1 cellular context compared by ENCODE assay signal in genomic region chr9:6006968-6007769, GRCh38.
A peak's percentile ranks its signal among the peaks of the same experiment; 100 is the strongest.
TF ChIP-seq lines count a peak whose summit lies in the region.

No MANE protein-coding gene starts in this region.

TF ChIP-seq in K562, 482 proteins besides CTCF, POLR2A, EP300 and RAD21 (continued from another document and continues in another):
- TF ChIP-seq EP400 (IDR thresholded peaks at IDR 0.05): peak; percentile 18; the same call in 1 of the 2 replicates
- 0 out of 2 replicates have a peak, but pooled peaks have one; percentile 71 for TF ChIP-seq FOXP1 (CRISPR knock-in tag; IDR thresholded peaks at IDR 0.05)
- no peak for TF ChIP-seq ZKSCAN1 (IDR thresholded peaks at IDR 0.05; ENCODE audit: low read depth, low read length)
- TF ChIP-seq ZBED1 (IDR thresholded peaks at IDR 0.05): no peak
- TF ChIP-seq, protein P1, sequence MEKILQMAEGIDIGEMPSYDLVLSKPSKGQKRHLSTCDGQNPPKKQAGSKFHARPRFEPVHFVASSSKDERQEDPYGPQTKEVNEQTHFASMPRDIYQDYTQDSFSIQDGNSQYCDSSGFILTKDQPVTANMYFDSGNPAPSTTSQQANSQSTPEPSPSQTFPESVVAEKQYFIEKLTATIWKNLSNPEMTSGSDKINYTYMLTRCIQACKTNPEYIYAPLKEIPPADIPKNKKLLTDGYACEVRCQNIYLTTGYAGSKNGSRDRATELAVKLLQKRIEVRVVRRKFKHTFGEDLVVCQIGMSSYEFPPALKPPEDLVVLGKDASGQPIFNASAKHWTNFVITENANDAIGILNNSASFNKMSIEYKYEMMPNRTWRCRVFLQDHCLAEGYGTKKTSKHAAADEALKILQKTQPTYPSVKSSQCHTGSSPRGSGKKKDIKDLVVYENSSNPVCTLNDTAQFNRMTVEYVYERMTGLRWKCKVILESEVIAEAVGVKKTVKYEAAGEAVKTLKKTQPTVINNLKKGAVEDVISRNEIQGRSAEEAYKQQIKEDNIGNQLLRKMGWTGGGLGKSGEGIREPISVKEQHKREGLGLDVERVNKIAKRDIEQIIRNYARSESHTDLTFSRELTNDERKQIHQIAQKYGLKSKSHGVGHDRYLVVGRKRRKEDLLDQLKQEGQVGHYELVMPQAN (IDR thresholded peaks at IDR 0.05; ENCODE audit: borderline replicate concordance): peak; percentile 85
- TF ChIP-seq CBX3 (IDR thresholded peaks at IDR 0.05; ENCODE audit: borderline replicate concordance in 1 of 2, low read length in 2 of 2): no peak
- no peak for TF ChIP-seq ZNF311 (CRISPR knock-in tag; IDR thresholded peaks at IDR 0.05)
- TF ChIP-seq MAFK (IDR thresholded peaks at IDR 0.05; ENCODE audit: low read length): no peak
- no peak for TF ChIP-seq MED1 (CRISPR knock-in tag; IDR thresholded peaks at IDR 0.05; ENCODE audit: borderline replicate concordance)
- TF ChIP-seq HNRNPL (IDR thresholded peaks at IDR 0.05; ENCODE audit: low read depth, low read length): no peak
- TF ChIP-seq CBFB (CRISPR knock-in tag; IDR thresholded peaks at IDR 0.05): no peak
- TF ChIP-seq ZNF23 (CRISPR knock-in tag; IDR thresholded peaks at IDR 0.05): no peak
- 0 out of 2 replicates have a peak, but pooled peaks have one; percentile 29 for TF ChIP-seq ZNF316 (IDR thresholded peaks at IDR 0.05)
- 0 out of 2 replicates have a peak, but pooled peaks have one; percentile 6 for TF ChIP-seq SP1 (CRISPR knock-in tag; IDR thresholded peaks at IDR 0.05)
- TF ChIP-seq, protein P2, sequence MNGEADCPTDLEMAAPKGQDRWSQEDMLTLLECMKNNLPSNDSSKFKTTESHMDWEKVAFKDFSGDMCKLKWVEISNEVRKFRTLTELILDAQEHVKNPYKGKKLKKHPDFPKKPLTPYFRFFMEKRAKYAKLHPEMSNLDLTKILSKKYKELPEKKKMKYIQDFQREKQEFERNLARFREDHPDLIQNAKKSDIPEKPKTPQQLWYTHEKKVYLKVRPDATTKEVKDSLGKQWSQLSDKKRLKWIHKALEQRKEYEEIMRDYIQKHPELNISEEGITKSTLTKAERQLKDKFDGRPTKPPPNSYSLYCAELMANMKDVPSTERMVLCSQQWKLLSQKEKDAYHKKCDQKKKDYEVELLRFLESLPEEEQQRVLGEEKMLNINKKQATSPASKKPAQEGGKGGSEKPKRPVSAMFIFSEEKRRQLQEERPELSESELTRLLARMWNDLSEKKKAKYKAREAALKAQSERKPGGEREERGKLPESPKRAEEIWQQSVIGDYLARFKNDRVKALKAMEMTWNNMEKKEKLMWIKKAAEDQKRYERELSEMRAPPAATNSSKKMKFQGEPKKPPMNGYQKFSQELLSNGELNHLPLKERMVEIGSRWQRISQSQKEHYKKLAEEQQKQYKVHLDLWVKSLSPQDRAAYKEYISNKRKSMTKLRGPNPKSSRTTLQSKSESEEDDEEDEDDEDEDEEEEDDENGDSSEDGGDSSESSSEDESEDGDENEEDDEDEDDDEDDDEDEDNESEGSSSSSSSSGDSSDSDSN (IDR thresholded peaks at IDR 0.05; ENCODE audit: borderline replicate concordance in 1 of 2, low read depth in 2 of 2, low read length in 2 of 2): 0 out of 4 replicates have a peak, but pooled peaks of 1 of the 2 experiments have one; percentile 35
- no peak for TF ChIP-seq LEF1 (IDR thresholded peaks at IDR 0.05)
- no peak for TF ChIP-seq DIDO1 (tag; IDR thresholded peaks at IDR 0.05; ENCODE audit: low read depth)
- no peak for TF ChIP-seq BACH1 (tag; IDR thresholded peaks at IDR 0.05)
- TF ChIP-seq USF1 (CRISPR knock-in tag; IDR thresholded peaks at IDR 0.05): peak; percentile 44
- peak; percentile 22; the same call in 1 of the 2 replicates for TF ChIP-seq ZBTB7A (IDR thresholded peaks at IDR 0.05; ENCODE audit: borderline replicate concordance, control insufficient read depth, low read depth, low read length)
- no peak for TF ChIP-seq RBM39 (optimal IDR thresholded peaks at IDR 0.05; ENCODE audit: low read depth, low read length)
- TF ChIP-seq, protein P3, sequence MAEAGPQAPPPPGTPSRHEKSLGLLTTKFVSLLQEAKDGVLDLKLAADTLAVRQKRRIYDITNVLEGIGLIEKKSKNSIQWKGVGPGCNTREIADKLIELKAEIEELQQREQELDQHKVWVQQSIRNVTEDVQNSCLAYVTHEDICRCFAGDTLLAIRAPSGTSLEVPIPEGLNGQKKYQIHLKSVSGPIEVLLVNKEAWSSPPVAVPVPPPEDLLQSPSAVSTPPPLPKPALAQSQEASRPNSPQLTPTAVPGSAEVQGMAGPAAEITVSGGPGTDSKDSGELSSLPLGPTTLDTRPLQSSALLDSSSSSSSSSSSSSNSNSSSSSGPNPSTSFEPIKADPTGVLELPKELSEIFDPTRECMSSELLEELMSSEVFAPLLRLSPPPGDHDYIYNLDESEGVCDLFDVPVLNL (CRISPR knock-in tag; IDR thresholded peaks at IDR 0.05; ENCODE audit: low read depth): no peak
- no peak for TF ChIP-seq AFF4 (CRISPR knock-in tag; IDR thresholded peaks at IDR 0.05)
- no peak for TF ChIP-seq TBL1XR1 (IDR thresholded peaks at IDR 0.05; ENCODE audit: low read length in 2 of 2)
- TF ChIP-seq PRMT5 (CRISPR knock-in tag; IDR thresholded peaks at IDR 0.05): no peak
- TF ChIP-seq KLF1 (tag; IDR thresholded peaks at IDR 0.05): peak; percentile 47; the same call in 1 of the 2 replicates
- TF ChIP-seq ZC3H4 (CRISPR knock-in tag; IDR thresholded peaks at IDR 0.05; ENCODE audit: borderline replicate concordance): no peak
- no peak for TF ChIP-seq KLF6 (CRISPR knock-in tag; IDR thresholded peaks at IDR 0.05; ENCODE audit: borderline replicate concordance)
- TF ChIP-seq MXI1 (IDR thresholded peaks at IDR 0.05; ENCODE audit: low read depth, low read length): no peak; the same call in none of the 2 replicates
- no peak for TF ChIP-seq SUPT5H (IDR thresholded peaks at IDR 0.05)
- no peak for TF ChIP-seq ARID3A (IDR thresholded peaks at IDR 0.05; ENCODE audit: borderline replicate concordance, low read depth, low read length)
- no peak for TF ChIP-seq ZNF282 (CRISPR knock-in tag; IDR thresholded peaks at IDR 0.05)
- TF ChIP-seq ZNF165 (CRISPR knock-in tag; IDR thresholded peaks at IDR 0.05; ENCODE audit: borderline replicate concordance): no peak
- no peak for TF ChIP-seq ZNF347 (CRISPR knock-in tag; IDR thresholded peaks at IDR 0.05; ENCODE audit: low read depth)
- TF ChIP-seq SMARCB1 (IDR thresholded peaks at IDR 0.05; ENCODE audit: insufficient read length, low read depth): no peak
- TF ChIP-seq SPI1 (IDR thresholded peaks at IDR 0.05; ENCODE audit: borderline replicate concordance, low read depth, low read length): no peak
- TF ChIP-seq TEAD1 (CRISPR knock-in tag; IDR thresholded peaks at IDR 0.05): no peak
- no peak for TF ChIP-seq ZNF124 (CRISPR knock-in tag; IDR thresholded peaks at IDR 0.05)
- TF ChIP-seq ZBTB34 (CRISPR knock-in tag; IDR thresholded peaks at IDR 0.05): no peak
- no peak for TF ChIP-seq ARID1B (IDR thresholded peaks at IDR 0.05)
- TF ChIP-seq, protein P4, sequence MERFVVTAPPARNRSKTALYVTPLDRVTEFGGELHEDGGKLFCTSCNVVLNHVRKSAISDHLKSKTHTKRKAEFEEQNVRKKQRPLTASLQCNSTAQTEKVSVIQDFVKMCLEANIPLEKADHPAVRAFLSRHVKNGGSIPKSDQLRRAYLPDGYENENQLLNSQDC (CRISPR knock-in tag; IDR thresholded peaks at IDR 0.05): no peak
- TF ChIP-seq ZZZ3 (IDR thresholded peaks at IDR 0.05): no peak
- TF ChIP-seq, protein P5, sequence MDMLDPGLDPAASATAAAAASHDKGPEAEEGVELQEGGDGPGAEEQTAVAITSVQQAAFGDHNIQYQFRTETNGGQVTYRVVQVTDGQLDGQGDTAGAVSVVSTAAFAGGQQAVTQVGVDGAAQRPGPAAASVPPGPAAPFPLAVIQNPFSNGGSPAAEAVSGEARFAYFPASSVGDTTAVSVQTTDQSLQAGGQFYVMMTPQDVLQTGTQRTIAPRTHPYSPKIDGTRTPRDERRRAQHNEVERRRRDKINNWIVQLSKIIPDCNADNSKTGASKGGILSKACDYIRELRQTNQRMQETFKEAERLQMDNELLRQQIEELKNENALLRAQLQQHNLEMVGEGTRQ (CRISPR knock-in tag; IDR thresholded peaks at IDR 0.05): no peak
- no peak for TF ChIP-seq SMARCC2 (IDR thresholded peaks at IDR 0.05; ENCODE audit: low read depth)
- TF ChIP-seq ZNF3 (CRISPR knock-in tag; IDR thresholded peaks at IDR 0.05): no peak
- TF ChIP-seq, protein P6, sequence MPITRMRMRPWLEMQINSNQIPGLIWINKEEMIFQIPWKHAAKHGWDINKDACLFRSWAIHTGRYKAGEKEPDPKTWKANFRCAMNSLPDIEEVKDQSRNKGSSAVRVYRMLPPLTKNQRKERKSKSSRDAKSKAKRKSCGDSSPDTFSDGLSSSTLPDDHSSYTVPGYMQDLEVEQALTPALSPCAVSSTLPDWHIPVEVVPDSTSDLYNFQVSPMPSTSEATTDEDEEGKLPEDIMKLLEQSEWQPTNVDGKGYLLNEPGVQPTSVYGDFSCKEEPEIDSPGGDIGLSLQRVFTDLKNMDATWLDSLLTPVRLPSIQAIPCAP (CRISPR knock-in tag; IDR thresholded peaks at IDR 0.05; ENCODE audit: borderline replicate concordance): no peak
- TF ChIP-seq L3MBTL2 (IDR thresholded peaks at IDR 0.05): peak; percentile 33; the same call in 1 of the 2 replicates
- TF ChIP-seq, protein P7, sequence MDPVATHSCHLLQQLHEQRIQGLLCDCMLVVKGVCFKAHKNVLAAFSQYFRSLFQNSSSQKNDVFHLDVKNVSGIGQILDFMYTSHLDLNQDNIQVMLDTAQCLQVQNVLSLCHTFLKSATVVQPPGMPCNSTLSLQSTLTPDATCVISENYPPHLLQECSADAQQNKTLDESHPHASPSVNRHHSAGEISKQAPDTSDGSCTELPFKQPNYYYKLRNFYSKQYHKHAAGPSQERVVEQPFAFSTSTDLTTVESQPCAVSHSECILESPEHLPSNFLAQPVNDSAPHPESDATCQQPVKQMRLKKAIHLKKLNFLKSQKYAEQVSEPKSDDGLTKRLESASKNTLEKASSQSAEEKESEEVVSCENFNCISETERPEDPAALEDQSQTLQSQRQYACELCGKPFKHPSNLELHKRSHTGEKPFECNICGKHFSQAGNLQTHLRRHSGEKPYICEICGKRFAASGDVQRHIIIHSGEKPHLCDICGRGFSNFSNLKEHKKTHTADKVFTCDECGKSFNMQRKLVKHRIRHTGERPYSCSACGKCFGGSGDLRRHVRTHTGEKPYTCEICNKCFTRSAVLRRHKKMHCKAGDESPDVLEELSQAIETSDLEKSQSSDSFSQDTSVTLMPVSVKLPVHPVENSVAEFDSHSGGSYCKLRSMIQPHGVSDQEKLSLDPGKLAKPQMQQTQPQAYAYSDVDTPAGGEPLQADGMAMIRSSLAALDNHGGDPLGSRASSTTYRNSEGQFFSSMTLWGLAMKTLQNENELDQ (CRISPR knock-in tag; IDR thresholded peaks at IDR 0.05; ENCODE audit: borderline replicate concordance): no peak
- no peak for TF ChIP-seq FOXJ3 (CRISPR knock-in tag; IDR thresholded peaks at IDR 0.05)
- peak; percentile 63; the same call in 1 of the 2 replicates for TF ChIP-seq SNIP1 (IDR thresholded peaks at IDR 0.05; ENCODE audit: low read depth)
